Comparison of ENCODE assay signal across 1 cellular context in the genomic region with DNA sequence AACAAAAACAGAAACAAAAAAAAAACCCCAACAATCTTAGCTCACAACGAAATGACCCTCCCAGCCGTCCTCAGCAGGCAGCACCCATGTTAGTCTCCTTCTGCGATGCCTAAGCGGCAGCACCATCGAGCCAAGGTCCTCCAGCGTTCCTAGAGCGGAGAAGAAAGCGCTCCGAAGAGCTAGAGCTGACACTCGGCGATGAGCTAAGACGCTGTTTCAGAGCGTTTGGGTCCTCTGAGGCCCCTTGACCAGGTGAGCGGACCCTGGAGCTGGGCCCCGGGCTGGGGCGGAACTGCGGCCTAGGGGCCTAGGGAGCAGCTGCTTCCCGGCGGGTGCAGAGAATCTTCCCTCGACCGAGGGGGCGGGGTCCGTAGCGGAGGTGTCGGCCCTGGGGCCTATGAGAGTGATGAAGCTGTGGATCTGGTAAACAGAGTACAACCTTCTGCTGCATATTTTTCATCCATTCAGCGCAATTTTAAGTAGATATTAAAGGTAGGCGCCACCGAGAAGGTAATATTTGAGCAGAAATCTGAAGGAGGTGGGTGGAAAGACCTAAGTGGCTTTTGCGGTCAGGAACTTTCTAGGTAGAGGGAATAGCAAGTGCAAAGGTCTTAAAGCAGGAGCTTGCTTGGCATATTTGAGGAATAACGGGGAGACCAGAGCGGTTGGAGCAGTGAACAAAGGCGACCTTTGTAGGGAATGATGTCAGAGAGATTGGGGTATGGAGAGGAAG.
A peak's percentile ranks its signal among the peaks of the same experiment; 100 is the strongest.
TF ChIP-seq lines count a peak whose summit lies in the region.

TSS of gene ZSCAN26 (plus strand) at position 182 of the 733 bp plus-strand sequence. CDS start 4,777 bp downstream, outside the sequence.

TF ChIP-seq in HEK293, 187 proteins besides CTCF, POLR2A, EP300 and RAD21 (continued from another document and continues in another):
- TF ChIP-seq ZFP37 (tag by site-specific recombination; IDR thresholded peaks at IDR 0.05) (peak; percentile 79; the same call in 1 of the 2 replicates), RBAK (tag by site-specific recombination; IDR thresholded peaks at IDR 0.05) (no peak), ZSCAN16 (tag by site-specific recombination; IDR thresholded peaks at IDR 0.05) (no peak), GFI1B (tag by site-specific recombination; IDR thresholded peaks at IDR 0.05) (no peak), ZNF623 (tag by site-specific recombination; IDR thresholded peaks at IDR 0.05) (no peak), ZEB2 (tag by site-specific recombination; IDR thresholded peaks at IDR 0.05) (peak; percentile 70; the same call in 1 of the 2 replicates), ZNF510 (tag by site-specific recombination; IDR thresholded peaks at IDR 0.05; ENCODE audit: insufficient replicate concordance) (no peak), ZBTB17 (tag by site-specific recombination; IDR thresholded peaks at IDR 0.05) (peak; percentile 95), MEIS1 (CRISPR knock-in tag; IDR thresholded peaks at IDR 0.05; ENCODE audit: borderline replicate concordance) (no peak), OVOL3 (tag by site-specific recombination; IDR thresholded peaks at IDR 0.05) (peak; percentile 68; the same call in 1 of the 2 replicates), ZNF600 (tag by site-specific recombination; IDR thresholded peaks at IDR 0.05) (peak; percentile 74), ZNF501 (tag by site-specific recombination; IDR thresholded peaks at IDR 0.05) (peak; percentile 89), INSM2 (tag by site-specific recombination; IDR thresholded peaks at IDR 0.05) (peak; percentile 74), KLF1 (tag by site-specific recombination; IDR thresholded peaks at IDR 0.05) (peak; percentile 60; the same call in 1 of the 2 replicates), ZNF239 (tag by site-specific recombination; IDR thresholded peaks at IDR 0.05) (no peak), GLIS2 (tag by site-specific recombination; IDR thresholded peaks at IDR 0.05) (no peak), ZNF133 (tag by site-specific recombination; IDR thresholded peaks at IDR 0.05) (no peak), ZNF776 (tag by site-specific recombination; IDR thresholded peaks at IDR 0.05; ENCODE audit: borderline replicate concordance) (no peak), TCF7L2 (IDR thresholded peaks at IDR 0.05; ENCODE audit: borderline replicate concordance, low read depth, low read length) (no peak), ZNF48 (tag by site-specific recombination; IDR thresholded peaks at IDR 0.05) (no peak), ZFP41 (tag by site-specific recombination; IDR thresholded peaks at IDR 0.05; ENCODE audit: borderline replicate concordance) (no peak), ZNF157 (tag by site-specific recombination; IDR thresholded peaks at IDR 0.05) (no peak), ZNF341 (tag by site-specific recombination; IDR thresholded peaks at IDR 0.05; ENCODE audit: low read depth) (peak; percentile 55; the same call in 1 of the 2 replicates), ZNF670 (tag by site-specific recombination; IDR thresholded peaks at IDR 0.05; ENCODE audit: low read depth) (no peak), ZNF10 (tag by site-specific recombination; IDR thresholded peaks at IDR 0.05) (peak; percentile 34; the same call in 1 of the 2 replicates), ZNF223 (tag by site-specific recombination; IDR thresholded peaks at IDR 0.05) (no peak), ZNF248 (tag by site-specific recombination; IDR thresholded peaks at IDR 0.05) (no peak), EGR2 (tag by site-specific recombination; IDR thresholded peaks at IDR 0.05; ENCODE audit: low read depth) (peak; percentile 57; the same call in 1 of the 2 replicates), ZNF660 (tag by site-specific recombination; IDR thresholded peaks at IDR 0.05) (peak; percentile 96), REST (tag by site-specific recombination; IDR thresholded peaks at IDR 0.05) (no peak), ZNF211 (tag by site-specific recombination; IDR thresholded peaks at IDR 0.05; ENCODE audit: low read depth) (no peak), ZNF169 (tag by site-specific recombination; IDR thresholded peaks at IDR 0.05) (no peak), ZNF585B (tag by site-specific recombination; IDR thresholded peaks at IDR 0.05) (no peak), ZNF654 (tag by site-specific recombination; IDR thresholded peaks at IDR 0.05; ENCODE audit: low read depth) (no peak), ZNF610 (tag by site-specific recombination; IDR thresholded peaks at IDR 0.05; ENCODE audit: borderline replicate concordance) (0 out of 2 replicates have a peak, but pooled peaks have one; percentile 61), ZNF174 (tag by site-specific recombination; IDR thresholded peaks at IDR 0.05) (no peak), KLF7 (tag by site-specific recombination; IDR thresholded peaks at IDR 0.05; ENCODE audit: borderline replicate concordance) (no peak), ZNF175 (tag by site-specific recombination; IDR thresholded peaks at IDR 0.05) (no peak)
- TF ChIP-seq, protein P1, sequence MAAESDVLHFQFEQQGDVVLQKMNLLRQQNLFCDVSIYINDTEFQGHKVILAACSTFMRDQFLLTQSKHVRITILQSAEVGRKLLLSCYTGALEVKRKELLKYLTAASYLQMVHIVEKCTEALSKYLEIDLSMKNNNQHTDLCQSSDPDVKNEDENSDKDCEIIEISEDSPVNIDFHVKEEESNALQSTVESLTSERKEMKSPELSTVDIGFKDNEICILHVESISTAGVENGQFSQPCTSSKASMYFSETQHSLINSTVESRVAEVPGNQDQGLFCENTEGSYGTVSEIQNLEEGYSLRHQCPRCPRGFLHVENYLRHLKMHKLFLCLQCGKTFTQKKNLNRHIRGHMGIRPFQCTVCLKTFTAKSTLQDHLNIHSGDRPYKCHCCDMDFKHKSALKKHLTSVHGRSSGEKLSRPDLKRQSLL (tag by site-specific recombination; IDR thresholded peaks at IDR 0.05) = peak; percentile 93
- TF ChIP-seq, protein P2, sequence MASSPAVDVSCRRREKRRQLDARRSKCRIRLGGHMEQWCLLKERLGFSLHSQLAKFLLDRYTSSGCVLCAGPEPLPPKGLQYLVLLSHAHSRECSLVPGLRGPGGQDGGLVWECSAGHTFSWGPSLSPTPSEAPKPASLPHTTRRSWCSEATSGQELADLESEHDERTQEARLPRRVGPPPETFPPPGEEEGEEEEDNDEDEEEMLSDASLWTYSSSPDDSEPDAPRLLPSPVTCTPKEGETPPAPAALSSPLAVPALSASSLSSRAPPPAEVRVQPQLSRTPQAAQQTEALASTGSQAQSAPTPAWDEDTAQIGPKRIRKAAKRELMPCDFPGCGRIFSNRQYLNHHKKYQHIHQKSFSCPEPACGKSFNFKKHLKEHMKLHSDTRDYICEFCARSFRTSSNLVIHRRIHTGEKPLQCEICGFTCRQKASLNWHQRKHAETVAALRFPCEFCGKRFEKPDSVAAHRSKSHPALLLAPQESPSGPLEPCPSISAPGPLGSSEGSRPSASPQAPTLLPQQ (tag by site-specific recombination; IDR thresholded peaks at IDR 0.05) = peak; percentile 82
- TF ChIP-seq, protein P3, sequence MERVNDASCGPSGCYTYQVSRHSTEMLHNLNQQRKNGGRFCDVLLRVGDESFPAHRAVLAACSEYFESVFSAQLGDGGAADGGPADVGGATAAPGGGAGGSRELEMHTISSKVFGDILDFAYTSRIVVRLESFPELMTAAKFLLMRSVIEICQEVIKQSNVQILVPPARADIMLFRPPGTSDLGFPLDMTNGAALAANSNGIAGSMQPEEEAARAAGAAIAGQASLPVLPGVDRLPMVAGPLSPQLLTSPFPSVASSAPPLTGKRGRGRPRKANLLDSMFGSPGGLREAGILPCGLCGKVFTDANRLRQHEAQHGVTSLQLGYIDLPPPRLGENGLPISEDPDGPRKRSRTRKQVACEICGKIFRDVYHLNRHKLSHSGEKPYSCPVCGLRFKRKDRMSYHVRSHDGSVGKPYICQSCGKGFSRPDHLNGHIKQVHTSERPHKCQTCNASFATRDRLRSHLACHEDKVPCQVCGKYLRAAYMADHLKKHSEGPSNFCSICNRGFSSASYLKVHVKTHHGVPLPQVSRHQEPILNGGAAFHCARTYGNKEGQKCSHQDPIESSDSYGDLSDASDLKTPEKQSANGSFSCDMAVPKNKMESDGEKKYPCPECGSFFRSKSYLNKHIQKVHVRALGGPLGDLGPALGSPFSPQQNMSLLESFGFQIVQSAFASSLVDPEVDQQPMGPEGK (tag by site-specific recombination; IDR thresholded peaks at IDR 0.05) = peak; percentile 64; the same call in 1 of the 2 replicates
- TF ChIP-seq, protein P4, sequence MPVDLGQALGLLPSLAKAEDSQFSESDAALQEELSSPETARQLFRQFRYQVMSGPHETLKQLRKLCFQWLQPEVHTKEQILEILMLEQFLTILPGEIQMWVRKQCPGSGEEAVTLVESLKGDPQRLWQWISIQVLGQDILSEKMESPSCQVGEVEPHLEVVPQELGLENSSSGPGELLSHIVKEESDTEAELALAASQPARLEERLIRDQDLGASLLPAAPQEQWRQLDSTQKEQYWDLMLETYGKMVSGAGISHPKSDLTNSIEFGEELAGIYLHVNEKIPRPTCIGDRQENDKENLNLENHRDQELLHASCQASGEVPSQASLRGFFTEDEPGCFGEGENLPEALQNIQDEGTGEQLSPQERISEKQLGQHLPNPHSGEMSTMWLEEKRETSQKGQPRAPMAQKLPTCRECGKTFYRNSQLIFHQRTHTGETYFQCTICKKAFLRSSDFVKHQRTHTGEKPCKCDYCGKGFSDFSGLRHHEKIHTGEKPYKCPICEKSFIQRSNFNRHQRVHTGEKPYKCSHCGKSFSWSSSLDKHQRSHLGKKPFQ (tag by site-specific recombination; IDR thresholded peaks at IDR 0.05) = 0 out of 2 replicates have a peak, but pooled peaks have one; percentile 19
- TF ChIP-seq, protein P5, sequence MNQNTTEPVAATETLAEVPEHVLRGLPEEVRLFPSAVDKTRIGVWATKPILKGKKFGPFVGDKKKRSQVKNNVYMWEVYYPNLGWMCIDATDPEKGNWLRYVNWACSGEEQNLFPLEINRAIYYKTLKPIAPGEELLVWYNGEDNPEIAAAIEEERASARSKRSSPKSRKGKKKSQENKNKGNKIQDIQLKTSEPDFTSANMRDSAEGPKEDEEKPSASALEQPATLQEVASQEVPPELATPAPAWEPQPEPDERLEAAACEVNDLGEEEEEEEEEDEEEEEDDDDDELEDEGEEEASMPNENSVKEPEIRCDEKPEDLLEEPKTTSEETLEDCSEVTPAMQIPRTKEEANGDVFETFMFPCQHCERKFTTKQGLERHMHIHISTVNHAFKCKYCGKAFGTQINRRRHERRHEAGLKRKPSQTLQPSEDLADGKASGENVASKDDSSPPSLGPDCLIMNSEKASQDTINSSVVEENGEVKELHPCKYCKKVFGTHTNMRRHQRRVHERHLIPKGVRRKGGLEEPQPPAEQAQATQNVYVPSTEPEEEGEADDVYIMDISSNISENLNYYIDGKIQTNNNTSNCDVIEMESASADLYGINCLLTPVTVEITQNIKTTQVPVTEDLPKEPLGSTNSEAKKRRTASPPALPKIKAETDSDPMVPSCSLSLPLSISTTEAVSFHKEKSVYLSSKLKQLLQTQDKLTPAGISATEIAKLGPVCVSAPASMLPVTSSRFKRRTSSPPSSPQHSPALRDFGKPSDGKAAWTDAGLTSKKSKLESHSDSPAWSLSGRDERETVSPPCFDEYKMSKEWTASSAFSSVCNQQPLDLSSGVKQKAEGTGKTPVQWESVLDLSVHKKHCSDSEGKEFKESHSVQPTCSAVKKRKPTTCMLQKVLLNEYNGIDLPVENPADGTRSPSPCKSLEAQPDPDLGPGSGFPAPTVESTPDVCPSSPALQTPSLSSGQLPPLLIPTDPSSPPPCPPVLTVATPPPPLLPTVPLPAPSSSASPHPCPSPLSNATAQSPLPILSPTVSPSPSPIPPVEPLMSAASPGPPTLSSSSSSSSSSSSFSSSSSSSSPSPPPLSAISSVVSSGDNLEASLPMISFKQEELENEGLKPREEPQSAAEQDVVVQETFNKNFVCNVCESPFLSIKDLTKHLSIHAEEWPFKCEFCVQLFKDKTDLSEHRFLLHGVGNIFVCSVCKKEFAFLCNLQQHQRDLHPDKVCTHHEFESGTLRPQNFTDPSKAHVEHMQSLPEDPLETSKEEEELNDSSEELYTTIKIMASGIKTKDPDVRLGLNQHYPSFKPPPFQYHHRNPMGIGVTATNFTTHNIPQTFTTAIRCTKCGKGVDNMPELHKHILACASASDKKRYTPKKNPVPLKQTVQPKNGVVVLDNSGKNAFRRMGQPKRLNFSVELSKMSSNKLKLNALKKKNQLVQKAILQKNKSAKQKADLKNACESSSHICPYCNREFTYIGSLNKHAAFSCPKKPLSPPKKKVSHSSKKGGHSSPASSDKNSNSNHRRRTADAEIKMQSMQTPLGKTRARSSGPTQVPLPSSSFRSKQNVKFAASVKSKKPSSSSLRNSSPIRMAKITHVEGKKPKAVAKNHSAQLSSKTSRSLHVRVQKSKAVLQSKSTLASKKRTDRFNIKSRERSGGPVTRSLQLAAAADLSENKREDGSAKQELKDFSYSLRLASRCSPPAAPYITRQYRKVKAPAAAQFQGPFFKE (tag by site-specific recombination; IDR thresholded peaks at IDR 0.05; ENCODE audit: borderline replicate concordance) = no peak
